ENCODE assay signal across 12 cellular contexts in the genomic region with DNA sequence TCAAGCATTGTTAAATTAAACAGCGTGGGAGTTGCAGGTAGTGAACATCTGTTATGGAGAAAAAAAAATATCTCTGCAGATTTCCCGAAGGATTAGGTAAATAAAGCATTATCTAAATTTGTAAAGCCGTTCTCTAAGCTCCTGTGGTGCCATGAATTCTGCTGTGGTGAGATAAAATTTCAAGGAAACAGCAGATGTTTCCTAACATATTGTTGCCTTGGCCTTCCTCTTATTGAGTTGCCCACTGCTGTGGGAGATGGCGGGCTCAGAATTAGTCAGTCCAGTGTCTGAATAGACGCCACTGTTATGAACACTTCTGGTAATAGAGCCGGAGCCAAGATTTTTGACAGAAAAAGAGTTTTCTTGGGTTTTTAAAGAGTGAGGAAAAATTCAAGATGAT.
"Had no signal": no experiment of that assay in that cellular context is flagged by ENCODE, and none has a peak within 500 bp of the region (broad histone marks: within the 10 kb centered on the region; RNA-seq: fewer than 3 reads in every experiment).

No MANE protein-coding gene starts in this region.

- H3K4me3 Mint-ChIP-seq: activated naive CD4-positive, alpha-beta T cell treated with anti-CD3 and anti-CD28 coated beads for 36 hours; activated T-helper 17 cell treated with anti-CD3 and anti-CD28 coated beads, Interleukin-2, amount 50 U/mL, for 72 hours; natural killer cell; stimulated activated memory B cell treated with anti-CD40 and anti-IgM and Interleukin-4, amounts not matched to agents 10 μg/mL and 1 μg/mL and 100 μg/mL, for 72 hours had no signal

- H3K9me3 Mint-ChIP-seq: activated T-helper 17 cell treated with anti-CD3 and anti-CD28 coated beads, Interleukin-2, amount 50 U/mL, for 72 hours; natural killer cell had no signal

- H3K4me1 Mint-ChIP-seq: activated T-helper 17 cell treated with anti-CD3 and anti-CD28 coated beads, Interleukin-2, amount 50 U/mL, for 72 hours; natural killer cell; stimulated activated memory B cell treated with anti-CD40 and anti-IgM and Interleukin-4, amounts not matched to agents 10 μg/mL and 1 μg/mL and 100 μg/mL, for 72 hours had no signal

- H3K36me3 Mint-ChIP-seq: natural killer cell; stimulated activated memory B cell treated with anti-CD40 and anti-IgM and Interleukin-4, amounts not matched to agents 10 μg/mL and 1 μg/mL and 100 μg/mL, for 72 hours had no signal

- DNase-seq: activated CD4-positive, alpha-beta T cell treated with anti-CD3 and anti-CD28 coated beads, Interleukin-2, amount 50 U/mL, for 48 hours; activated naive CD4-positive, alpha-beta T cell treated with anti-CD3 and anti-CD28 coated beads for 36 hours; hippocampal formation; left ventricle myocardium superior; mesendoderm; natural killer cell; retina; stimulated activated CD4-positive, alpha-beta T cell treated with anti-CD3 and anti-CD28 coated beads, Interleukin-2, amount 100 ng/mL, for 48 hours; thyroid gland; uterus had no signal

- H3K27ac Mint-ChIP-seq: activated naive CD4-positive, alpha-beta T cell treated with anti-CD3 and anti-CD28 coated beads for 36 hours; activated T-helper 17 cell treated with anti-CD3 and anti-CD28 coated beads, Interleukin-2, amount 50 U/mL, for 72 hours; natural killer cell; stimulated activated memory B cell treated with anti-CD40 and anti-IgM and Interleukin-4, amounts not matched to agents 10 μg/mL and 1 μg/mL and 100 μg/mL, for 72 hours had no signal
